8 cellular contexts compared by ENCODE assay signal in the genomic region with DNA sequence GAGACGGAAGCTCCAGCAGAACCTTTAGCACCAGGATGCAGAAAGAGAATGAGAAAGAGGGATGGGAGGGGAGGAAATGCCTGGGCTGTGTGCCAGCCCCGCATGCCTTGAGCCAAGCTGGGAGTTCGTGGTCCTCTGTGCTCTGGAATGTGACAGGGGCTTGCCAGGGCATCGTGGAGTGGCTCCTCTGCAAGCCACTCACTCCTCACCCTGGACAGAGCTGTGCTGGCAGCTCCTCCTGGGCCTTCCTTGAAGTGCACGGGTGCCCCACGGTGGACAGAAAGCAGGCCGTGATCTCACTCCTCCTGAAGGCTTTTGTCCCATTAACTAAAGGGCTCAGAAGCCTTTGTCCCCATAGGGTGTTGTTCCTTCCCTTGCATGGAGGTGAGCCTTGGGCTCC. TPM values are rescaled to one million over a fixed set of nuclear protein-coding genes. Genes with fewer than 3 reads are reported as not detected.
A peak's percentile ranks its signal among the peaks of the same experiment; 100 is the strongest.
DNase-seq lines count a peak whose midpoint lies in the region; ATAC-seq and TF ChIP-seq lines count a peak whose summit lies in the region.

No MANE protein-coding gene starts in this region.

- H3K4me2 ChIP-seq in osteoblast (ENCODE audit: insufficient read depth, low read length), result no peak overlapping the region

- H3K27ac ChIP-seq in osteoblast (ENCODE audit: low read depth, low read length), result no peak overlapping the region

- H3K9me3 ChIP-seq in osteoblast (ENCODE audit: low read depth, low read length), result no peaks in the 10 kb centered on the region

- peaks cover 40% of the 10 kb centered on the region for H3K27me3 ChIP-seq in osteoblast (ENCODE audit: insufficient read depth, low read length)

- peaks cover 3% of the 10 kb centered on the region for H3K4me1 ChIP-seq in osteoblast (ENCODE audit: insufficient read depth, low read length)

- H3K4me3 ChIP-seq in osteoblast (ENCODE audit: insufficient read depth, low read length), result no peak overlapping the region

- no peaks in the 10 kb centered on the region for H3K79me2 ChIP-seq in osteoblast (ENCODE audit: insufficient read depth, low read length)

- DNase-seq in NCI-H82 (lab: John Stamatoyannopoulos, UW) (peak; percentile 51), NCI-H82 treated with DMSO at 0.1 percent for 48 hours (lab: John Stamatoyannopoulos, UW; ENCODE audit: unreplicated experiment) (no peak), RKO (ENCODE audit: low spot score) (peak; percentile 20), fibroblast of the conjunctiva (ENCODE audit: low read depth) (peak; percentile 56), osteoblast (ENCODE audit: insufficient read length, low spot score, missing footprints) (peak; percentile 89), D341Med (ENCODE audit: low spot score) (no peak), germinal center (ENCODE audit: low spot score) (no peak)

- H2AFZ ChIP-seq in osteoblast (ENCODE audit: low read length), result no peak overlapping the region

- TF ChIP-seq CTCF in osteoblast (IDR thresholded peaks at IDR 0.05; ENCODE audit: extremely low read depth, low read depth, low read length), result peak; percentile 57

- no peak for ATAC-seq in HG03135 (IDR thresholded peaks at IDR 0.05; ENCODE audit: unreplicated experiment)

- H4K20me1 ChIP-seq in osteoblast (ENCODE audit: insufficient read depth, low read length), result no peaks in the 10 kb centered on the region

- no peaks in the 10 kb centered on the region for H3K36me3 ChIP-seq in osteoblast (ENCODE audit: insufficient read depth, low read length)

RNA-seq across cellular contexts. Expression of a gene that starts 34.8 kb away (rescaled TPM):
- 0.29 and 0.36 TPM in 2 replicates for total RNA-seq in osteoblast

RNA-seq across cellular contexts. Expression of a gene that starts 53.2 kb away (rescaled TPM):
- total RNA-seq in osteoblast, result not detected in 2 replicates

Comparison
In these comparisons a context has a peak if more than half of its experiments do, and no peak if none do; other contexts are left out.
1. DNase-seq: peak in NCI-H82 (single experiment), RKO (single experiment), fibroblast of the conjunctiva (single experiment) and osteoblast (single experiment); none in NCI-H82 treated with DMSO at 0.1 percent for 48 hours (single experiment), D341Med (single experiment) and germinal center (single experiment).